Comparison of ENCODE assay signal across 11 cellular contexts in the genomic region with DNA sequence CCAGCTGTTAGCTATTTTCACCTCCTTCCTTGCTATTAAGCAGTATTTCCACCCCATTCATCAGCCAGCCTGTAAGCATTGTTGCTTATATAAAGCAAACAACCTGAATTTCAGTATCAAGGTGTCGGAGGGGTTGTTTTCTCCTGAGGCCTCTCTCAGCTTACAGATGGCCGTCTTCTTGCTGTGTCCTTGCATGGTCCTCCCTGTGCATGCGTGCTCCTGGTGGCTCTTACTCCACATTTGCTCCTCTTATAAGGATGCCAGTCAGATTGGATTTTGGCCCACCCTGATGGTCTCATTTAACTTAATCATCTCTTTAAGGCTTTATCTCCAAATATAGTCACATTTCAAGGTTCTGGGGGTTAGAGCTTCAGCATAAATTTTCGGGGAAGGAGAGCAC. TPM values are rescaled to one million over a fixed set of nuclear protein-coding genes. Genes with fewer than 3 reads are reported as not detected.
A peak's percentile ranks its signal among the peaks of the same experiment; 100 is the strongest.
DNase-seq lines count a peak whose midpoint lies in the region; ATAC-seq and TF ChIP-seq lines count a peak whose summit lies in the region.
"Had no signal": no experiment of that assay in that cellular context is flagged by ENCODE, and none has a peak within 500 bp of the region (broad histone marks: within the 10 kb centered on the region; RNA-seq: fewer than 3 reads in every experiment).

No MANE protein-coding gene starts in this region.

- H3K9ac ChIP-seq in mammary epithelial cell (ENCODE audit: insufficient read depth, low read length) (no peak overlapping the region), iPS-20b (ENCODE audit: low read depth, low read length) (no peak overlapping the region)

- TF ChIP-seq CTCF in mammary epithelial cell (conservative IDR thresholded peaks at IDR 0.05 in 1 of 2, IDR thresholded peaks at IDR 0.05 in 1 of 2; ENCODE audit: extremely low read depth in 1 of 2, insufficient read depth in 1 of 2, low read depth in 1 of 2, low read length in 2 of 2) (no peak), breast epithelium (IDR thresholded peaks at IDR 0.05) (no peak), WTC11 (IDR thresholded peaks at IDR 0.05) (no peak), WERI-Rb-1 (IDR thresholded peaks at IDR 0.05; ENCODE audit: low read depth, low read length) (no peak)

- CTCF ChIA-PET in mammary epithelial cell (lab: Charles Lee; ENCODE audit: low non-redundant PET) (no interaction called here), WTC11 (lab: Charles Lee) (no interaction called here)

- H3K27me3 Mint-ChIP-seq in WTC11 (ENCODE audit: low read depth), result no peaks in the 10 kb centered on the region

- H3K4me3 ChIP-seq in mammary epithelial cell (replicated peaks in 1 of 3; ENCODE audit: insufficient read depth in 1 of 3, low read depth in 2 of 3, low read length in 3 of 3) (no peak overlapping the region), breast epithelium (no peak overlapping the region), iPS-20b (ENCODE audit: low read length) (peak overlapping the region; percentile 10), WERI-Rb-1 (ENCODE audit: low read depth, low read length) (no peak overlapping the region)

- no peaks in the 10 kb centered on the region for H4K20me1 ChIP-seq in mammary epithelial cell (ENCODE audit: insufficient read depth, low read length)

- no peak for TF ChIP-seq POLR2A in breast epithelium (IDR thresholded peaks at IDR 0.05)

- H3K36me3 ChIP-seq in mammary epithelial cell (ENCODE audit: insufficient read depth, low read length), result peaks cover 7% of the 10 kb centered on the region
- peaks cover 6% of the 10 kb centered on the region for H3K36me3 ChIP-seq in breast epithelium
- H3K36me3 ChIP-seq in iPS-20b (ENCODE audit: insufficient read depth, low read depth, low read length), result peaks cover 48% of the 10 kb centered on the region
- H3K36me3 ChIP-seq in WERI-Rb-1, result peaks cover 57% of the 10 kb centered on the region

- H3K9me3 ChIP-seq in mammary epithelial cell (replicated peaks; ENCODE audit: insufficient read depth, low read length), result no peaks in the 10 kb centered on the region
- no peaks in the 10 kb centered on the region for H3K9me3 ChIP-seq in breast epithelium
- no peaks in the 10 kb centered on the region for H3K9me3 ChIP-seq in iPS-20b (ENCODE audit: insufficient read depth, low read depth, low read length)
- H3K9me3 ChIP-seq in WERI-Rb-1 (ENCODE audit: severe bottlenecking), result no peaks in the 10 kb centered on the region

- peaks cover 39% of the 10 kb centered on the region for H3K36me3 Mint-ChIP-seq in WTC11
- H3K36me3 Mint-ChIP-seq in stimulated activated effector memory CD8-positive, alpha-beta T cell treated with anti-CD3 and anti-CD28 coated beads, Interleukin-12 subunit alpha, Interleukin-12 subunit beta, amount 100 ng/mL, for 72 hours, result peaks cover 50% of the 10 kb centered on the region

- H3K27ac ChIP-seq in mammary epithelial cell (ENCODE audit: insufficient read depth, low read depth, low read length) (no peak overlapping the region), breast epithelium (no peak overlapping the region), iPS-20b (ENCODE audit: low read length) (no peak overlapping the region), WERI-Rb-1 (no peak overlapping the region)

- H3K4me3 Mint-ChIP-seq in WTC11, result peak overlapping the region; percentile 55; the same call in 1 of the 2 replicates
- peak overlapping the region; percentile 99 for H3K4me3 Mint-ChIP-seq in stimulated activated effector memory CD8-positive, alpha-beta T cell treated with anti-CD3 and anti-CD28 coated beads, Interleukin-12 subunit alpha, Interleukin-12 subunit beta, amount 100 ng/mL, for 72 hours

- in situ Hi-C loops in mammary epithelial cell (cut with MboI; ENCODE audit: low sequenced_read_pairs in 2 of 2), result no loop called here

- POLR2A ChIA-PET in WTC11 (lab: Charles Lee), result no interaction called here

- H3K27ac Mint-ChIP-seq in WTC11, result no peak overlapping the region
- no peak overlapping the region for H3K27ac Mint-ChIP-seq in stimulated activated effector memory CD8-positive, alpha-beta T cell treated with anti-CD3 and anti-CD28 coated beads, Interleukin-12 subunit alpha, Interleukin-12 subunit beta, amount 100 ng/mL, for 72 hours

- no peaks in the 10 kb centered on the region for H3K9me3 Mint-ChIP-seq in WTC11
- H3K9me3 Mint-ChIP-seq in stimulated activated effector memory CD8-positive, alpha-beta T cell treated with anti-CD3 and anti-CD28 coated beads, Interleukin-12 subunit alpha, Interleukin-12 subunit beta, amount 100 ng/mL, for 72 hours, result no peaks in the 10 kb centered on the region

- H3K27me3 ChIP-seq in mammary epithelial cell (ENCODE audit: insufficient read depth, low read length), result no peaks in the 10 kb centered on the region
- no peaks in the 10 kb centered on the region for H3K27me3 ChIP-seq in breast epithelium
- no peaks in the 10 kb centered on the region for H3K27me3 ChIP-seq in iPS-20b (ENCODE audit: insufficient read depth, low read length)
- H3K27me3 ChIP-seq in WERI-Rb-1 (ENCODE audit: insufficient read depth, low read depth, severe bottlenecking), result no peaks in the 10 kb centered on the region

- H3K4me1 Mint-ChIP-seq in WTC11, result peaks cover 28% of the 10 kb centered on the region
- H3K4me1 Mint-ChIP-seq in stimulated activated effector memory CD8-positive, alpha-beta T cell treated with anti-CD3 and anti-CD28 coated beads, Interleukin-12 subunit alpha, Interleukin-12 subunit beta, amount 100 ng/mL, for 72 hours, result peaks cover 40% of the 10 kb centered on the region

- no TSS peak for BruUV-seq in mammary epithelial cell (replicated peaks; lab: Mats Ljungman, UMichigan)

- WGBS in mammary epithelial cell (ENCODE audit: low coverage, missing lambda C conversion rate), result 94% methylated on average over 4 of the region's 4 CpGs

- H3K4me2 ChIP-seq in mammary epithelial cell (ENCODE audit: insufficient read depth, low read depth, low read length), result peak overlapping the region; percentile 40

- dilution Hi-C loops in mammary epithelial cell (cut with HindIII; ENCODE audit: low sequenced_read_pairs), result no loop called here

- no peak for ATAC-seq in WTC11
- ATAC-seq in stimulated activated effector memory CD8-positive, alpha-beta T cell treated with anti-CD3 and anti-CD28 coated beads, Interleukin-12 subunit alpha, Interleukin-12 subunit beta, amount 100 ng/mL, for 72 hours, result no peak
- ATAC-seq in HG03342 (IDR thresholded peaks at IDR 0.05; ENCODE audit: unreplicated experiment), result no peak

- DNase-seq in mammary epithelial cell (no peak), breast epithelium (ENCODE audit: low spot score in 2 of 2) (no peak), WTC11 (ENCODE audit: low spot score) (no peak), SIG-M5 (lab: John Stamatoyannopoulos, UW) (no peak), WERI-Rb-1 (no peak)
- DNase-seq in stimulated activated effector memory CD8-positive, alpha-beta T cell treated with anti-CD3 and anti-CD28 coated beads, Interleukin-12 subunit alpha, Interleukin-12 subunit beta, amount 100 ng/mL, for 72 hours (ENCODE audit: low spot score in 2 of 2), result no peak
- DNase-seq: NCI-H1092; NCI-H82; stimulated activated CD4-positive, alpha-beta T cell treated with anti-CD3 and anti-CD28 coated beads, Interleukin-15, amount 100 ng/mL, for 24 hours had no signal

- intact Hi-C loops in mammary epithelial cell (cut with micrococcal nuclease) (no loop called here), breast epithelium (cut with DNase I; ENCODE audit: low total_unique reads) (loop anchor here (5.0 kb wide), 1 partner anchor 1174 kb away; no protein-coding TSS in a partner anchor)

- peaks cover 66% of the 10 kb centered on the region for H3K79me2 ChIP-seq in mammary epithelial cell (ENCODE audit: insufficient read depth, low read length)

- no peak overlapping the region for H2AFZ ChIP-seq in mammary epithelial cell (ENCODE audit: low read depth, low read length)

- H3K4me1 ChIP-seq in mammary epithelial cell (ENCODE audit: insufficient read depth, low read length), result peaks cover 11% of the 10 kb centered on the region
- H3K4me1 ChIP-seq in breast epithelium, result peaks cover 0 to 18% of the 10 kb centered on the region in 2 donors
- peaks cover 4% of the 10 kb centered on the region; the same call in 1 of the 2 replicates for H3K4me1 ChIP-seq in iPS-20b (ENCODE audit: insufficient read depth, low read length)

TF ChIP-seq in WTC11, 78 proteins besides CTCF, POLR2A, EP300 and RAD21 (continues in another document):
- TF ChIP-seq CDX4 (CRISPR knock-in tag; IDR thresholded peaks at IDR 0.05; ENCODE audit: borderline replicate concordance) (no peak), GTF2I (CRISPR knock-in tag; conservative IDR thresholded peaks at IDR 0.05) (no peak), ZNF317 (CRISPR knock-in tag; IDR thresholded peaks at IDR 0.05; ENCODE audit: borderline replicate concordance, low read depth) (no peak), MXD4 (CRISPR knock-in tag; IDR thresholded peaks at IDR 0.05; ENCODE audit: borderline replicate concordance) (no peak), GRHL2 (CRISPR knock-in tag; IDR thresholded peaks at IDR 0.05; ENCODE audit: insufficient replicate concordance, severe bottlenecking) (no peak), JAZF1 (CRISPR knock-in tag; IDR thresholded peaks at IDR 0.05) (no peak), NFE2L1 (CRISPR knock-in tag; IDR thresholded peaks at IDR 0.05) (no peak)
- TF ChIP-seq, protein P1, sequence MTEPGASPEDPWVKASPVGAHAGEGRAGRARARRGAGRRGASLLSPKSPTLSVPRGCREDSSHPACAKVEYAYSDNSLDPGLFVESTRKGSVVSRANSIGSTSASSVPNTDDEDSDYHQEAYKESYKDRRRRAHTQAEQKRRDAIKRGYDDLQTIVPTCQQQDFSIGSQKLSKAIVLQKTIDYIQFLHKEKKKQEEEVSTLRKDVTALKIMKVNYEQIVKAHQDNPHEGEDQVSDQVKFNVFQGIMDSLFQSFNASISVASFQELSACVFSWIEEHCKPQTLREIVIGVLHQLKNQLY (CRISPR knock-in tag; IDR thresholded peaks at IDR 0.05), result no peak

RNA-seq across cellular contexts. Expression of gene MAIP1, which starts 2.6 kb away (rescaled TPM):
- 10 to 100 TPM; 20.4 to 23.2 TPM for total RNA-seq in mammary epithelial cell
- 13.0 TPM for polyA plus RNA-seq in mammary epithelial cell
- polyA minus RNA-seq in mammary epithelial cell, result 0.78 TPM
- total RNA-seq in breast epithelium, result 10 to 100 TPM; 17.0 to 27.4 (median 26.6) TPM
- 25.0 to 29.3 TPM (median 27.0 TPM) in 3 replicates for total RNA-seq in WTC11 (2021)

RNA-seq across cellular contexts. Expression of gene TYW5, which starts 2.7 kb away (rescaled TPM):
- total RNA-seq in mammary epithelial cell, result 10 to 100 TPM; 11.0 to 11.2 TPM
- polyA plus RNA-seq in mammary epithelial cell, result 3.6 TPM
- 1.2 TPM for polyA minus RNA-seq in mammary epithelial cell
- total RNA-seq in breast epithelium, result 10 to 100 TPM in 1 of 3 donors, 1 to 10 TPM in 2; 7.2 to 12.9 (median 9.8) TPM
- total RNA-seq in WTC11 (2021), result 13.5 to 15.2 TPM (median 13.8 TPM) in 3 replicates

RNA-seq across cellular contexts. Expression of gene C2orf69, which starts 46.9 kb away (rescaled TPM):
- 10 to 100 TPM; 12.7 to 16.5 TPM for total RNA-seq in mammary epithelial cell
- polyA plus RNA-seq in mammary epithelial cell, result 3.9 TPM
- 9.1 TPM for polyA minus RNA-seq in mammary epithelial cell
- 10 to 100 TPM; 12.7 to 19.2 (median 13.8) TPM for total RNA-seq in breast epithelium
- 25.8 to 29.9 TPM (median 26.5 TPM) in 3 replicates for total RNA-seq in WTC11 (2021)
